In the genomic region with DNA sequence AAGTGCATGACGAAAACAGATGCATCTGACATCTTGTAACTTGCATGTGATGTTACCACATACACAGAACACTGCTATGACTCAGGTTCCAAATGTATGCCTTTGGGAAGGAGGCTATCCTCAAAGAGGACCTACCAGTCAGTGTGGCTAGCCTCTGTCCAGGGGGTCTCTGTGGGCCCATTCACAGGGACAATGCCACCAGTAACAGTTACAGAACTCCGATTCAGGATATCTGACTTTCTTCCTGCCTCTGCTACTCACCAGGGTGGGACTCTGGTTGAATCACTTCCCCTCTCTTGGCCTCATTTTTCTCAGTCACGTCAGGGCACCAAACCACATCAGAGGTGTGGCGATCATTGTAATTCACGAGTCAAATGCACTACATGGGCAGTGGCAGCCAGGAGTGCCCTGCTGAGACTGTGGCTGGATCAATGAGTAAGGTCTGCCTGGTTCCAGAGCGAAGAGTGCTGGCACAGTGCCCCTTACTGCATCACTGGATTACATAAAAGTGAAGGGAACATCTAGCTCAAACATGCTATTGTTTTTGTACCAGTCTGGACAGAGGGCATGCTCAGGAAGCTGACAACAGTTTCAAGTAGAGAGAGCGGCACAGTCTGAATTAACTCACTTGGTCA, we compare ENCODE assay signal across 8 cellular contexts. TPM values are rescaled to one million over a fixed set of nuclear protein-coding genes. Genes with fewer than 3 reads are reported as not detected.
DNase-seq lines count a peak whose midpoint lies in the region; ATAC-seq lines count a peak whose summit lies in the region.

No MANE protein-coding gene starts in this region.

- peak; percentile 43 for ATAC-seq in GM19397 (IDR thresholded peaks at IDR 0.05; ENCODE audit: unreplicated experiment)
- peak; percentile 68 for ATAC-seq in stimulated activated naive CD8-positive, alpha-beta T cell treated with anti-CD3 and anti-CD28 coated beads, Interleukin-15, Interleukin-2, amounts not matched to agents 100 U/mL and 50 U/mL, for 24 hours

- peak; percentile 99 for DNase-seq in A172 (ENCODE audit: low spot score)
- DNase-seq in NOMO-1 treated with DMSO at 0.1 percent for 48 hours (lab: John Stamatoyannopoulos, UW; ENCODE audit: unreplicated experiment), result peak; percentile 58
- DNase-seq in amygdala (lab: John Stamatoyannopoulos, UW), result peak in 52 of 56 donors; percentile 10 to 89 (median 66)
- peak in 49 of 51 donors; percentile 9 to 91 (median 66) for DNase-seq in hypothalamus (lab: John Stamatoyannopoulos, UW)
- peak; percentile 42 for DNase-seq in stimulated activated naive CD8-positive, alpha-beta T cell treated with anti-CD3 and anti-CD28 coated beads, Interleukin-15, Interleukin-2, amounts not matched to agents 100 U/mL and 50 U/mL, for 24 hours
- DNase-seq in DMS153 treated with DMSO at 0.1 percent for 48 hours (lab: John Stamatoyannopoulos, UW; ENCODE audit: unreplicated experiment), result no peak
- no peak for DNase-seq in effector CD8-positive, alpha-beta T cell (lab: John Stamatoyannopoulos, UW)

RNA-seq across cellular contexts. Expression of gene ATOX1, which starts 13.2 kb away (rescaled TPM):
- total RNA-seq in A172 (2014; rRNA removed; shearing (Covaris generic)), result 144 and 233 TPM in 2 replicates

RNA-seq across cellular contexts. Expression of gene G3BP1, which starts 26.6 kb away (rescaled TPM):
- total RNA-seq in A172 (2014; rRNA removed; shearing (Covaris generic)), result 360 and 395 TPM in 2 replicates

RNA-seq across cellular contexts. Expression of gene SPARC, which starts 58.5 kb away (rescaled TPM):
- total RNA-seq in A172 (2014; rRNA removed; shearing (Covaris generic)), result 3,811 and 5,357 TPM in 2 replicates

Comparison
In these comparisons a context has a peak if more than half of its experiments do, and no peak if none do; other contexts are left out.
1. DNase-seq: peak in A172 (single experiment), NOMO-1 treated with DMSO at 0.1 percent for 48 hours (single experiment), amygdala (52 of 56), hypothalamus (49 of 51) and stimulated activated naive CD8-positive, alpha-beta T cell treated with anti-CD3 and anti-CD28 coated beads, Interleukin-15, Interleukin-2, amounts not matched to agents 100 U/mL and 50 U/mL, for 24 hours (single experiment); none in DMS153 treated with DMSO at 0.1 percent for 48 hours (single experiment) and effector CD8-positive, alpha-beta T cell (single experiment).